In genomic region chr16:85238233-85238647, GRCh38 we compare ENCODE assay signal across 10 cellular contexts.
DNase-seq lines count a peak whose midpoint lies in the region; ATAC-seq and TF ChIP-seq lines count a peak whose summit lies in the region.
"Had no signal": no experiment of that assay in that cellular context is flagged by ENCODE, and none has a peak within 500 bp of the region (broad histone marks: within the 10 kb centered on the region; RNA-seq: fewer than 3 reads in every experiment).

No MANE protein-coding gene starts in this region.

- H3K36me3 ChIP-seq in HEK293 (ENCODE audit: control insufficient read depth in 2 of 2, insufficient read depth in 1 of 2, low read length in 2 of 2) (no peaks in the 10 kb centered on the region), brain microvascular endothelial cell (replicated peaks) (no peaks in the 10 kb centered on the region), tibial artery (no peaks in the 10 kb centered on the region), PC-9 (ENCODE audit: low read depth) (no peaks in the 10 kb centered on the region)

- no peaks in the 10 kb centered on the region for H3K9me3 ChIP-seq in HEK293 (ENCODE audit: control insufficient read depth, insufficient read depth, low read depth, low read length)
- H3K9me3 ChIP-seq in tibial artery: no peaks in the 10 kb centered on the region
- no peaks in the 10 kb centered on the region for H3K9me3 ChIP-seq in PC-9 (ENCODE audit: insufficient read depth, low read depth)

- H3K27me3 ChIP-seq in brain microvascular endothelial cell (replicated peaks): no peaks in the 10 kb centered on the region
- no peaks in the 10 kb centered on the region for H3K27me3 ChIP-seq in tibial artery
- no peaks in the 10 kb centered on the region for H3K27me3 ChIP-seq in PC-9 (ENCODE audit: insufficient read depth, low read depth)

- H4K20me1 ChIP-seq in PC-9 (ENCODE audit: insufficient read depth): no peaks in the 10 kb centered on the region

- intact Hi-C loops in tibial artery (cut with DNase I; ENCODE audit: low total_unique reads) (no loop called here), PC-9 (cut with micrococcal nuclease; ENCODE audit: unreplicated experiment) (no loop called here)

- no peaks in the 10 kb centered on the region for H3K9me2 ChIP-seq in PC-9 (ENCODE audit: insufficient read depth)

- no peak overlapping the region for H3K27ac Mint-ChIP-seq in stimulated activated effector memory CD8-positive, alpha-beta T cell treated with anti-CD3 and anti-CD28 coated beads, Interleukin-12 subunit alpha, Interleukin-12 subunit beta, amount 100 ng/mL, for 72 hours

- POLR2A ChIA-PET in HEK293 (lab: Yijun Ruan, JAX): no interaction called here
- POLR2A ChIA-PET in PC-9 (lab: Charles Lee; ENCODE audit: unreplicated experiment): no interaction called here

- H3K4me3 ChIP-seq in HEK293 (ENCODE audit: low read depth, low read length): no peak overlapping the region
- H3K4me3 ChIP-seq in brain microvascular endothelial cell (ENCODE audit: low read depth, low read length): no peak overlapping the region
- peak overlapping the region in 1 of 2 donors; percentile 12 for H3K4me3 ChIP-seq in tibial artery
- no peak overlapping the region for H3K4me3 ChIP-seq in PC-9

- TF ChIP-seq CTCF in HEK293 (tag by site-specific recombination; IDR thresholded peaks at IDR 0.05) (peak; percentile 73), brain microvascular endothelial cell (IDR thresholded peaks at IDR 0.05; ENCODE audit: low read depth, low read length, missing control alignments) (peak; percentile 47), tibial artery (IDR thresholded peaks at IDR 0.05) (peak in 1 of 2 experiments; percentile 31), PC-9 (conservative IDR thresholded peaks at IDR 0.05) (no peak)

- H3F3A ChIP-seq in PC-9 (ENCODE audit: insufficient read depth, low read depth): no peaks in the 10 kb centered on the region

- H3K79me2 ChIP-seq in PC-9 (ENCODE audit: low read depth): no peaks in the 10 kb centered on the region

- DNase-seq in brain microvascular endothelial cell (peak; percentile 68), iris pigment epithelial cell (ENCODE audit: low read depth) (peak; percentile 88), tibial artery (peak; percentile 92 to 96), PC-9 (no peak)
- no peak for DNase-seq in stimulated activated effector memory CD8-positive, alpha-beta T cell treated with anti-CD3 and anti-CD28 coated beads, Interleukin-12 subunit alpha, Interleukin-12 subunit beta, amount 100 ng/mL, for 72 hours (ENCODE audit: low spot score in 2 of 2)
- DNase-seq: activated CD8-positive, alpha-beta memory T cell treated with anti-CD3 and anti-CD28 coated beads for 24 hours; NCI-H524 had no signal

- peaks cover 6% of the 10 kb centered on the region for H3K36me3 Mint-ChIP-seq in stimulated activated effector memory CD8-positive, alpha-beta T cell treated with anti-CD3 and anti-CD28 coated beads, Interleukin-12 subunit alpha, Interleukin-12 subunit beta, amount 100 ng/mL, for 72 hours

- H2AFZ ChIP-seq in PC-9: no peak overlapping the region

- no peaks in the 10 kb centered on the region for H3K4me1 Mint-ChIP-seq in stimulated activated effector memory CD8-positive, alpha-beta T cell treated with anti-CD3 and anti-CD28 coated beads, Interleukin-12 subunit alpha, Interleukin-12 subunit beta, amount 100 ng/mL, for 72 hours

- no TSS peak for BruUV-seq in PC-9 (replicated peaks; lab: Mats Ljungman, UMichigan)

- H3K9me3 Mint-ChIP-seq in stimulated activated effector memory CD8-positive, alpha-beta T cell treated with anti-CD3 and anti-CD28 coated beads, Interleukin-12 subunit alpha, Interleukin-12 subunit beta, amount 100 ng/mL, for 72 hours: no peaks in the 10 kb centered on the region

- ATAC-seq in stimulated activated effector memory CD8-positive, alpha-beta T cell treated with anti-CD3 and anti-CD28 coated beads, Interleukin-12 subunit alpha, Interleukin-12 subunit beta, amount 100 ng/mL, for 72 hours: no peak
- no peak for ATAC-seq in HG03565 (IDR thresholded peaks at IDR 0.05; ENCODE audit: unreplicated experiment)
- ATAC-seq in GM21367 (IDR thresholded peaks at IDR 0.05; ENCODE audit: unreplicated experiment): no peak

- H3K4me2 ChIP-seq in PC-9: no peak overlapping the region

- CTCF ChIA-PET in HEK293 (lab: Yijun Ruan, JAX) (interaction anchor here (0.6 to 0.7 kb wide), 2 partner anchors 48 to 1112 kb away, joined by 3 to 6 read pairs; no protein-coding TSS in a partner anchor), PC-9 (lab: Charles Lee) (no interaction called here)

- H3K4me3 Mint-ChIP-seq in stimulated activated effector memory CD8-positive, alpha-beta T cell treated with anti-CD3 and anti-CD28 coated beads, Interleukin-12 subunit alpha, Interleukin-12 subunit beta, amount 100 ng/mL, for 72 hours: no peak overlapping the region

- in situ Hi-C loops in brain microvascular endothelial cell (cut with HindIII; ENCODE audit: low pct_ligation_motif_present, low sequenced_read_pairs): no loop called here

- H3K4me1 ChIP-seq in HEK293 (ENCODE audit: control insufficient read depth, insufficient read depth, low read length) (peaks cover 2% of the 10 kb centered on the region; the same call in 1 of the 2 replicates), tibial artery (peaks cover 7 to 58% (median 46%) of the 10 kb centered on the region in 4 donors), PC-9 (replicated peaks; ENCODE audit: insufficient read depth) (no peaks in the 10 kb centered on the region)

- H3K27ac ChIP-seq in HEK293 (ENCODE audit: extremely low read depth, low read depth, low read length) (no peak overlapping the region), brain microvascular endothelial cell (no peak overlapping the region), tibial artery (peak overlapping the region; percentile 41 to 46), PC-9 (no peak overlapping the region)

TF ChIP-seq in HEK293, 187 proteins besides CTCF, POLR2A, EP300 and RAD21 (continues in another document):
- TF ChIP-seq ZBTB8A (tag by site-specific recombination; IDR thresholded peaks at IDR 0.05) (peak; percentile 90), ZFP41 (tag by site-specific recombination; IDR thresholded peaks at IDR 0.05; ENCODE audit: borderline replicate concordance) (no peak), ZNF600 (tag by site-specific recombination; IDR thresholded peaks at IDR 0.05) (peak; percentile 82), PBX3 (CRISPR knock-in tag; IDR thresholded peaks at IDR 0.05) (no peak), ZNF510 (tag by site-specific recombination; IDR thresholded peaks at IDR 0.05; ENCODE audit: insufficient replicate concordance) (no peak), ZBTB48 (tag by site-specific recombination; IDR thresholded peaks at IDR 0.05) (peak; percentile 50), ZBTB20 (tag by site-specific recombination; IDR thresholded peaks at IDR 0.05) (peak; percentile 93), ZSCAN4 (tag by site-specific recombination; IDR thresholded peaks at IDR 0.05) (no peak), ZNF175 (tag by site-specific recombination; IDR thresholded peaks at IDR 0.05) (no peak), ZIC2 (tag by site-specific recombination; IDR thresholded peaks at IDR 0.05) (peak; percentile 97), ZNF626 (tag by site-specific recombination; IDR thresholded peaks at IDR 0.05) (no peak), KLF1 (tag by site-specific recombination; IDR thresholded peaks at IDR 0.05) (peak; percentile 67), ZNF843 (tag by site-specific recombination; IDR thresholded peaks at IDR 0.05) (no peak), ZNF341 (tag by site-specific recombination; IDR thresholded peaks at IDR 0.05; ENCODE audit: low read depth) (peak; percentile 73), ZNF426 (tag by site-specific recombination; IDR thresholded peaks at IDR 0.05) (no peak), ZNF398 (tag by site-specific recombination; IDR thresholded peaks at IDR 0.05) (peak; percentile 92)

Comparison
In these comparisons a context has a peak if more than half of its experiments do, and no peak if none do; other contexts are left out.
1. H3K27ac ChIP-seq: peak in tibial artery (2 of 2); none in HEK293 (single experiment), brain microvascular endothelial cell (single experiment) and PC-9 (single experiment).
2. DNase-seq: peak in brain microvascular endothelial cell (single experiment), iris pigment epithelial cell (single experiment) and tibial artery (2 of 2); none in PC-9 (0 of 2) and stimulated activated effector memory CD8-positive, alpha-beta T cell treated with anti-CD3 and anti-CD28 coated beads, Interleukin-12 subunit alpha, Interleukin-12 subunit beta, amount 100 ng/mL, for 72 hours (0 of 2).